In genomic region chr3:197801801-197802504, GRCh38 we compare ENCODE assay signal across 8 cellular contexts. TPM values are rescaled to one million over a fixed set of nuclear protein-coding genes. Genes with fewer than 3 reads are reported as not detected.
DNase-seq lines count a peak whose midpoint lies in the region; ATAC-seq and TF ChIP-seq lines count a peak whose summit lies in the region.

No MANE protein-coding gene starts in this region.

- peak in 1 of 2 donors; percentile 51 for TF ChIP-seq RAD21 in liver (IDR thresholded peaks at IDR 0.05)

- TF ChIP-seq CTCF in liver (IDR thresholded peaks at IDR 0.05; ENCODE audit: low read depth, low read length, missing input control) (peak; percentile 12), uterus (IDR thresholded peaks at IDR 0.05) (peak in 1 of 4 experiments; percentile 11)

- H3K4me1 ChIP-seq in liver (ENCODE audit: control insufficient read depth in 4 of 4, insufficient read depth in 4 of 4, low read length in 3 of 4) (peaks cover 0 to 2% (median 0%) of the 10 kb centered on the region in 4 donors), uterus (no peaks in the 10 kb centered on the region)

- no peak overlapping the region for H3K27ac ChIP-seq in liver (ENCODE audit: low read depth in 1 of 2, low read length in 2 of 2)
- no peak overlapping the region for H3K27ac ChIP-seq in uterus

- ATAC-seq in activated T-cell treated with anti-CD3 and anti-CD28 coated beads, Interleukin-2, amount 50 U/mL, for 4 hours, result peak; percentile 58 to 59

- H3K4me1 Mint-ChIP-seq in activated T-cell treated with anti-CD3 and anti-CD28 coated beads, Interleukin-2, amount 50 U/mL, for 4 hours (ENCODE audit: low read depth), result peaks cover 50% of the 10 kb centered on the region

- peaks cover 4% of the 10 kb centered on the region for H3K36me3 Mint-ChIP-seq in activated T-cell treated with anti-CD3 and anti-CD28 coated beads, Interleukin-2, amount 50 U/mL, for 4 hours (ENCODE audit: insufficient read depth)

- no peaks in the 10 kb centered on the region for H3K9me3 ChIP-seq in liver (ENCODE audit: control insufficient read depth in 4 of 4, low read length in 3 of 4)
- no peaks in the 10 kb centered on the region for H3K9me3 ChIP-seq in uterus

- H3K27me3 ChIP-seq in liver (ENCODE audit: control insufficient read depth in 4 of 4, insufficient read depth in 4 of 4, low read length in 3 of 4) (no peaks in the 10 kb centered on the region), uterus (no peaks in the 10 kb centered on the region)

- TF ChIP-seq POLR2A in uterus (IDR thresholded peaks at IDR 0.05), result no peak

- H3K4me3 Mint-ChIP-seq in activated T-cell treated with anti-CD3 and anti-CD28 coated beads, Interleukin-2, amount 50 U/mL, for 4 hours, result no peak overlapping the region

- no peaks in the 10 kb centered on the region for H3K27me3 Mint-ChIP-seq in activated T-cell treated with anti-CD3 and anti-CD28 coated beads, Interleukin-2, amount 50 U/mL, for 4 hours (ENCODE audit: low read depth)

- intact Hi-C loops in uterus (cut with DNase I; ENCODE audit: low total_unique reads), result no loop called here

- 59% methylated on average over 3 of the region's 3 CpGs for WGBS in liver

- in situ Hi-C loops in KBM-7 (cut with MboI; ENCODE audit: low pct_unique_long_range_greater_than_20kb, low sequenced_read_pairs), result no loop called here

- H3K36me3 ChIP-seq in liver (ENCODE audit: control insufficient read depth in 4 of 4, insufficient read depth in 3 of 4, low read depth in 1 of 4, low read length in 3 of 4) (no peaks in the 10 kb centered on the region), uterus (no peaks in the 10 kb centered on the region)

- DNase-seq in activated naive CD4-positive, alpha-beta T cell treated with Interleukin-2 at 50 U/mL for 16 hours, result peak; percentile 11
- no peak for DNase-seq in activated naive CD4-positive, alpha-beta T cell (lab: John Stamatoyannopoulos, UW)
- DNase-seq in KBM-7, result peak; percentile 56
- DNase-seq in activated T-cell treated with anti-CD3 and anti-CD28 coated beads, Interleukin-2, amount 50 U/mL, for 4 hours, result no peak
- no peak for DNase-seq in HPDE6-E6E7 (ENCODE audit: extremely low spot score)
- no peak for DNase-seq in uterus
- DNase-seq in superior temporal gyrus (ENCODE audit: extremely low spot score), result no peak

- H3K4me3 ChIP-seq in liver (ENCODE audit: low read depth in 1 of 3, low read length in 3 of 3) (no peak overlapping the region), uterus (no peak overlapping the region)

- no peak overlapping the region for H3K9ac ChIP-seq in liver (ENCODE audit: low read depth in 1 of 2, low read length in 2 of 2)

- H3K9me3 Mint-ChIP-seq in activated T-cell treated with anti-CD3 and anti-CD28 coated beads, Interleukin-2, amount 50 U/mL, for 4 hours, result no peaks in the 10 kb centered on the region

TF ChIP-seq in liver, 16 proteins besides CTCF, POLR2A, EP300 and RAD21:
- TF ChIP-seq ZBTB33 (IDR thresholded peaks at IDR 0.05) (no peak), HNF4G (IDR thresholded peaks at IDR 0.05) (no peak), TAF1 (conservative IDR thresholded peaks at IDR 0.05) (no peak)

RNA-seq across cellular contexts. Expression of gene LRCH3, which starts 10.9 kb away (rescaled TPM):
- 10 to 100 TPM; 33.7 to 43.9 (median 38.5) TPM for total RNA-seq in activated T-cell treated with anti-CD3 and anti-CD28 coated beads, Interleukin-2, amount 50 U/mL, for 4 hours
- total RNA-seq in liver, result 10 to 100 TPM; 32.6 to 67.2 TPM
- 1 to 10 TPM; 6.2 to 6.8 TPM for polyA plus RNA-seq in liver
- 100 to 1,000 TPM in 2 of 4 donors, 10 to 100 TPM in 2; 73.5 to 108 (median 100) TPM for total RNA-seq in uterus

RNA-seq across cellular contexts. Expression of gene FYTTD1, which starts 52.3 kb away (rescaled TPM):
- total RNA-seq in activated T-cell treated with anti-CD3 and anti-CD28 coated beads, Interleukin-2, amount 50 U/mL, for 4 hours, result 10 to 100 TPM; 40.8 to 46.5 (median 43.3) TPM
- 10 to 100 TPM; 19.4 to 22.7 TPM for total RNA-seq in liver
- polyA plus RNA-seq in liver, result 10 to 100 TPM; 11.5 to 12.5 TPM
- total RNA-seq in uterus, result 100 to 1,000 TPM in 1 of 4 donors, 10 to 100 TPM in 3; 22.5 to 100 (median 45.5) TPM

Comparison
In these comparisons a context has a peak if more than half of its experiments do, and no peak if none do; other contexts are left out.
1. DNase-seq: peak in activated naive CD4-positive, alpha-beta T cell treated with Interleukin-2 at 50 U/mL for 16 hours (single experiment) and KBM-7 (single experiment); none in activated naive CD4-positive, alpha-beta T cell (0 of 4), activated T-cell treated with anti-CD3 and anti-CD28 coated beads, Interleukin-2, amount 50 U/mL, for 4 hours (single experiment), HPDE6-E6E7 (single experiment), uterus (0 of 2) and superior temporal gyrus (single experiment).